ENCODE assay signal across 9 cellular contexts in genomic region chr9:136978073-136978864, GRCh38. TPM values are rescaled to one million over a fixed set of nuclear protein-coding genes. Genes with fewer than 3 reads are reported as not detected.
DNase-seq lines count a peak whose midpoint lies in the region; ATAC-seq and TF ChIP-seq lines count a peak whose summit lies in the region.
"Had no signal": no experiment of that assay in that cellular context is flagged by ENCODE, and none has a peak within 500 bp of the region (broad histone marks: within the 10 kb centered on the region; RNA-seq: fewer than 3 reads in every experiment).

No MANE protein-coding gene starts in this region.

- no peaks in the 10 kb centered on the region for H4K20me1 ChIP-seq in hepatocyte (ENCODE audit: insufficient read depth, poor library complexity, severe bottlenecking)

- intact Hi-C loops in sciatic nerve (cut with DNase I): no loop called here

- peak overlapping the region; percentile 90 for H3K4me2 ChIP-seq in hepatocyte

- H3K4me1 ChIP-seq in hepatocyte (ENCODE audit: insufficient read depth): no peaks in the 10 kb centered on the region
- H3K4me1 ChIP-seq: Caco-2 had no signal

- H3K4me3 ChIP-seq in hepatocyte: peak overlapping the region; percentile 49

- WGBS in hepatocyte (ENCODE audit: low lambda C conversion rate, missing lambda C conversion rate): under 1% methylated on average over 20 of the region's 78 CpGs

- ATAC-seq in sciatic nerve (peak; percentile 49), GM21447 (IDR thresholded peaks at IDR 0.05; ENCODE audit: unreplicated experiment) (no peak)

- no peaks in the 10 kb centered on the region for H3K79me2 ChIP-seq in hepatocyte

- no peak for TF ChIP-seq CTCF in hepatocyte (IDR thresholded peaks at IDR 0.05; ENCODE audit: poor library complexity)

- no peak overlapping the region for H3K27ac ChIP-seq in hepatocyte

- no peaks in the 10 kb centered on the region for H3K36me3 ChIP-seq in hepatocyte (replicated peaks; ENCODE audit: insufficient read depth, low read depth)

- peak overlapping the region; percentile 37 for H2AFZ ChIP-seq in hepatocyte

- DNase-seq in NCI-H2227 (lab: John Stamatoyannopoulos, UW; ENCODE audit: unreplicated experiment): peak; percentile 80
- DNase-seq in NCI-H2227 treated with DMSO at 0.1 percent for 48 hours (lab: John Stamatoyannopoulos, UW): no peak
- peak; percentile 68 for DNase-seq in T-helper 22 cell (ENCODE audit: low read depth)
- DNase-seq in astrocyte of the hippocampus (ENCODE audit: low read depth, low spot score): peak; percentile 64
- DNase-seq in hepatocyte (ENCODE audit: low spot score): peak; percentile 79
- peak; percentile 93 for DNase-seq in sciatic nerve (ENCODE audit: low spot score)
- no peak for DNase-seq in SIG-M5 (lab: John Stamatoyannopoulos, UW)

- no peaks in the 10 kb centered on the region for H3K9me2 ChIP-seq in hepatocyte (replicated peaks; ENCODE audit: insufficient read depth)

- H3K27me3 ChIP-seq in hepatocyte: no peaks in the 10 kb centered on the region

- no peaks in the 10 kb centered on the region for H3K9me3 ChIP-seq in hepatocyte (ENCODE audit: low read depth)
- H3K9me3 ChIP-seq: Caco-2 had no signal

RNA-seq across cellular contexts. Expression of gene PTGDS, which starts 1.0 kb away (rescaled TPM):
- total RNA-seq in hepatocyte (56.0 and 56.4 TPM in 2 replicates), sciatic nerve (1,668 TPM)
- polyA plus RNA-seq in hepatocyte: 290 and 383 TPM in 2 replicates
- total RNA-seq: Caco-2 had no signal

RNA-seq across cellular contexts. Expression of gene LCNL1, which starts 4.5 kb away (rescaled TPM):
- total RNA-seq in hepatocyte (0.04 and 0.13 TPM in 2 replicates), sciatic nerve (4.1 TPM)
- 0.47 and 2.2 TPM in 2 replicates for polyA plus RNA-seq in hepatocyte
- total RNA-seq: Caco-2 had no signal

RNA-seq across cellular contexts. Expression of gene PAXX, which starts 14.0 kb away (rescaled TPM):
- total RNA-seq in hepatocyte: 35.1 and 39.5 TPM in 2 replicates
- 89.5 and 97.5 TPM in 2 replicates for polyA plus RNA-seq in hepatocyte
- total RNA-seq in sciatic nerve: 46.6 TPM

RNA-seq across cellular contexts. Expression of gene CLIC3, which starts 18.1 kb away (rescaled TPM):
- 6.6 and 9.9 TPM in 2 replicates for total RNA-seq in hepatocyte
- 45.0 and 63.5 TPM in 2 replicates for polyA plus RNA-seq in hepatocyte
- 11.3 TPM for total RNA-seq in sciatic nerve

RNA-seq across cellular contexts. Expression of gene LCN12, which starts 26.2 kb away (rescaled TPM):
- 1.6 and 4.1 TPM in 2 replicates for total RNA-seq in hepatocyte
- polyA plus RNA-seq in hepatocyte: 27.4 and 36.8 TPM in 2 replicates
- 8.6 TPM for total RNA-seq in sciatic nerve

Comparison
In these comparisons a context has a peak if more than half of its experiments do, and no peak if none do; other contexts are left out.
1. DNase-seq: peak in NCI-H2227 (single experiment), T-helper 22 cell (single experiment), astrocyte of the hippocampus (single experiment), hepatocyte (single experiment) and sciatic nerve (single experiment); none in NCI-H2227 treated with DMSO at 0.1 percent for 48 hours (single experiment) and SIG-M5 (single experiment).
2. RNA of gene PTGDS, which starts 1.0 kb away (total RNA-seq): 1,668 TPM in sciatic nerve (single experiment); 56.0 to 56.4 TPM in hepatocyte; every median in the first group is over 10 times any median in the second.